ENCODE assay signal across 9 cellular contexts in genomic region chr2:200405599-200406298, GRCh38.
DNase-seq lines count a peak whose midpoint lies in the region; ATAC-seq and TF ChIP-seq lines count a peak whose summit lies in the region.
"Had no signal": no experiment of that assay in that cellular context is flagged by ENCODE, and none has a peak within 500 bp of the region (broad histone marks: within the 10 kb centered on the region; RNA-seq: fewer than 3 reads in every experiment).

No MANE protein-coding gene starts in this region.

- no peaks in the 10 kb centered on the region for H4K20me1 ChIP-seq in mammary epithelial cell (ENCODE audit: insufficient read depth, low read length)

- H3K36me3 ChIP-seq in Caco-2 (ENCODE audit: control insufficient read depth, insufficient read depth, low read length): no peaks in the 10 kb centered on the region
- H3K36me3 ChIP-seq in mammary epithelial cell (ENCODE audit: insufficient read depth, low read length): no peaks in the 10 kb centered on the region

- dilution Hi-C loops in mammary epithelial cell (cut with HindIII; ENCODE audit: low sequenced_read_pairs): no loop called here

- H3K27ac ChIP-seq in mammary epithelial cell (ENCODE audit: insufficient read depth, low read depth, low read length): peak overlapping the region; percentile 88

- H3K79me2 ChIP-seq in mammary epithelial cell (ENCODE audit: insufficient read depth, low read length): peaks cover 68% of the 10 kb centered on the region

- H3K27ac Mint-ChIP-seq in Caco-2 (ENCODE audit: unreplicated experiment): peak overlapping the region; percentile 60
- peak overlapping the region; percentile 97 for H3K27ac Mint-ChIP-seq in HFFc6
- H3K27ac Mint-ChIP-seq in effector memory CD8-positive, alpha-beta T cell: peak overlapping the region in 1 of 2 donors; percentile 66
- H3K27ac Mint-ChIP-seq: IgD-negative memory B cell had no signal

- peak overlapping the region; percentile 51 for H2AFZ ChIP-seq in mammary epithelial cell (ENCODE audit: low read depth, low read length)

- BruUV-seq in Caco-2 (replicated peaks; lab: Mats Ljungman, UMichigan) (no TSS peak), mammary epithelial cell (replicated peaks; lab: Mats Ljungman, UMichigan) (no TSS peak)

- peaks cover 72% of the 10 kb centered on the region for H3K36me3 Mint-ChIP-seq in Caco-2 (ENCODE audit: insufficient read depth, unreplicated experiment)
- H3K36me3 Mint-ChIP-seq in HFFc6 (ENCODE audit: low read depth): peaks cover 51% of the 10 kb centered on the region
- no peaks in the 10 kb centered on the region for H3K36me3 Mint-ChIP-seq in effector memory CD8-positive, alpha-beta T cell (ENCODE audit: insufficient read depth)

- H3K27me3 ChIP-seq in Caco-2 (replicated peaks; ENCODE audit: control insufficient read depth, insufficient read depth, low read length) (no peaks in the 10 kb centered on the region), mammary epithelial cell (ENCODE audit: insufficient read depth, low read length) (no peaks in the 10 kb centered on the region)

- ATAC-seq in effector memory CD8-positive, alpha-beta T cell (replicated peaks): no peak
- no peak for ATAC-seq in GM21390 (IDR thresholded peaks at IDR 0.05; ENCODE audit: unreplicated experiment)

- peaks cover 70% of the 10 kb centered on the region for H3K4me1 Mint-ChIP-seq in Caco-2 (ENCODE audit: low read depth, unreplicated experiment)
- peaks cover 96% of the 10 kb centered on the region for H3K4me1 Mint-ChIP-seq in HFFc6 (ENCODE audit: low read depth)
- H3K4me1 Mint-ChIP-seq in effector memory CD8-positive, alpha-beta T cell (ENCODE audit: low read depth in 2 of 2): peaks cover 11 to 18% of the 10 kb centered on the region in 2 donors
- H3K4me1 Mint-ChIP-seq: IgD-negative memory B cell had no signal

- intact Hi-C loops in Caco-2 (cut with micrococcal nuclease; ENCODE audit: unreplicated experiment) (loop anchor here (1.0 to 2.0 kb wide), 7 partner anchors 8 to 184 kb away; no protein-coding TSS in a partner anchor), mammary epithelial cell (cut with micrococcal nuclease) (loop anchor here (2.0 kb wide), 1 partner anchor 99 kb away; the partner anchor contains the start of gene SPATS2L)

- H3K27me3 Mint-ChIP-seq in Caco-2 (ENCODE audit: insufficient read depth, unreplicated experiment) (no peaks in the 10 kb centered on the region), HFFc6 (ENCODE audit: insufficient read depth) (peaks cover 3% of the 10 kb centered on the region; the same call in 1 of the 2 replicates)
- H3K27me3 Mint-ChIP-seq in effector memory CD8-positive, alpha-beta T cell: no peaks in the 10 kb centered on the region

- in situ Hi-C loops in mammary epithelial cell (cut with MboI; ENCODE audit: low sequenced_read_pairs in 2 of 2): no loop called here

- WGBS in mammary epithelial cell (ENCODE audit: low coverage, missing lambda C conversion rate): 6% methylated on average over 1 of the region's 1 CpG

- TF ChIP-seq CTCF in Caco-2 (IDR thresholded peaks at IDR 0.05; ENCODE audit: insufficient read depth in 1 of 2, low read depth in 1 of 2, low read length in 1 of 2, severe bottlenecking in 1 of 2, unreplicated experiment in 1 of 2): no peak
- TF ChIP-seq CTCF in HFFc6 (IDR thresholded peaks at IDR 0.05): no peak
- no peak for TF ChIP-seq CTCF in mammary epithelial cell (conservative IDR thresholded peaks at IDR 0.05 in 1 of 2, IDR thresholded peaks at IDR 0.05 in 1 of 2; ENCODE audit: extremely low read depth in 1 of 2, insufficient read depth in 1 of 2, low read depth in 1 of 2, low read length in 2 of 2)

- POLR2A ChIA-PET in Caco-2 (lab: Charles Lee): interaction anchor here (0.5 to 1.4 kb wide), 6 partner anchors 19 to 104 kb away, joined by 3 to 6 read pairs (median 5); partner anchors contain the start of genes KCTD18 and SPATS2L

- H3K9me3 ChIP-seq in Caco-2 (no peaks in the 10 kb centered on the region), mammary epithelial cell (replicated peaks; ENCODE audit: insufficient read depth, low read length) (no peaks in the 10 kb centered on the region)

- peak overlapping the region; percentile 66 for H3K9ac ChIP-seq in mammary epithelial cell (ENCODE audit: insufficient read depth, low read length)

- H3K4me3 ChIP-seq in Caco-2 (ENCODE audit: low read depth, low read length) (no peak overlapping the region), mammary epithelial cell (replicated peaks in 1 of 3; ENCODE audit: insufficient read depth in 1 of 3, low read depth in 2 of 3, low read length in 3 of 3) (peak overlapping the region; percentile 6 to 43 (median 42))

- peak overlapping the region; percentile 97 for H3K4me2 ChIP-seq in mammary epithelial cell (ENCODE audit: insufficient read depth, low read depth, low read length)

- CTCF ChIA-PET in Caco-2 (lab: Charles Lee): interaction anchor here (1.0 to 1.4 kb wide), 5 partner anchors 24 to 426 kb away, joined by 3 read pairs; no protein-coding TSS in a partner anchor
- CTCF ChIA-PET in mammary epithelial cell (lab: Charles Lee; ENCODE audit: low non-redundant PET): no interaction called here

- H3K9me3 Mint-ChIP-seq in Caco-2 (ENCODE audit: unreplicated experiment) (peaks cover 10% of the 10 kb centered on the region), HFFc6 (no peaks in the 10 kb centered on the region)
- no peaks in the 10 kb centered on the region for H3K9me3 Mint-ChIP-seq in effector memory CD8-positive, alpha-beta T cell
- H3K9me3 Mint-ChIP-seq: IgD-negative memory B cell had no signal

- peak overlapping the region; percentile 55 for H3K4me3 Mint-ChIP-seq in Caco-2 (ENCODE audit: unreplicated experiment)
- peak overlapping the region; percentile 84 for H3K4me3 Mint-ChIP-seq in HFFc6
- no peak overlapping the region for H3K4me3 Mint-ChIP-seq in effector memory CD8-positive, alpha-beta T cell
- H3K4me3 Mint-ChIP-seq: IgD-negative memory B cell had no signal

- H3K4me1 ChIP-seq in Caco-2 (peaks cover 66% of the 10 kb centered on the region), mammary epithelial cell (ENCODE audit: insufficient read depth, low read length) (peaks cover 52% of the 10 kb centered on the region)

- DNase-seq in Caco-2 (peak; percentile 82 to 87), HFFc6 (peak; percentile 93), NCI-H774 (lab: John Stamatoyannopoulos, UW) (peak; percentile 67), mammary epithelial cell (peak; percentile 87), lung microvascular endothelial cell (ENCODE audit: low read depth in 2 of 2) (peak; percentile 85 to 95), activated gamma-delta T cell (lab: John Stamatoyannopoulos, UW) (no peak)
- DNase-seq in effector memory CD8-positive, alpha-beta T cell: no peak

Comparison
In these comparisons a context has a peak if more than half of its experiments do, and no peak if none do; other contexts are left out.
1. DNase-seq: peak in Caco-2 (2 of 2), HFFc6 (single experiment), NCI-H774 (single experiment), mammary epithelial cell (single experiment) and lung microvascular endothelial cell (2 of 2); none in activated gamma-delta T cell (single experiment) and effector memory CD8-positive, alpha-beta T cell (0 of 3).
2. H3K4me3 Mint-ChIP-seq: peak in Caco-2 (single experiment) and HFFc6 (single experiment); none in effector memory CD8-positive, alpha-beta T cell (0 of 2).